19 cellular contexts compared by ENCODE assay signal in the genomic region with DNA sequence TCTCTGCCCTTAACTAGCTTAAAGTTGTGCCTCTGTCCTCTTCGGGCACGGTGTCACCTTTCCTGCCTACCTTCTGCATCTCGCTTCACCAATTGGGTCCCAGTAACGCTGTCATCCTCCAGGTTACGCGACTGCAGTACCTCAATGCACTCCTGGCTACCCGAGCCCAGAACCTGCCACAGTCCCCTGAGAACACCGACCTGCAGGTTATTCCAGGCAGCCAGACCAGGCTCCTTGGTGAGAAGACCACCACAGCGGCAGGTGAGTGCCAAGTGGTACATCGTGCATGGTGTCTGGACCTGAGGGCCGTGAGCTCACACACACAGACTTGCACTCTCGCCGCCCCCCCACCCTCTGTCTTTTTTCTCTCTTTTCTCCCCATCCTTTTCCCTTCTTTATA.
"Had no signal": no experiment of that assay in that cellular context is flagged by ENCODE, and none has a peak within 500 bp of the region (broad histone marks: within the 10 kb centered on the region; RNA-seq: fewer than 3 reads in every experiment).

No MANE protein-coding gene starts in this region.

- H3K27ac ChIP-seq: RWPE1 had no signal

- H3K4me2 ChIP-seq: SK-N-SH had no signal

- DNase-seq: KBM-7, NCI-H1092, NCI-H1105 treated with DMSO at 0.1 percent for 48 hours, NCI-H1436, NCI-H187, NCI-H2029, NCI-H2081 treated with DMSO at 0.1 percent for 48 hours, NCI-H2171, NCI-H226, NCI-H446, NCI-H510A, NCI-H524 treated with DMSO at 0.1 percent for 48 hours, NCI-H69, NCI-H774, PC-3, SHP77, SK-N-SH had no signal

- ATAC-seq: Panc1, PC-3 had no signal

- H3K9me3 ChIP-seq: SK-N-SH had no signal
